11 cellular contexts compared by ENCODE assay signal in genomic region chr18:68796936-68797690, GRCh38.
A peak's percentile ranks its signal among the peaks of the same experiment; 100 is the strongest.
DNase-seq lines count a peak whose midpoint lies in the region; ATAC-seq and TF ChIP-seq lines count a peak whose summit lies in the region.
"Had no signal": no experiment of that assay in that cellular context is flagged by ENCODE, and none has a peak within 500 bp of the region (broad histone marks: within the 10 kb centered on the region; RNA-seq: fewer than 3 reads in every experiment).

No MANE protein-coding gene starts in this region.

- DNase-seq in ELR (ENCODE audit: low read depth) (peak; percentile 74), NCI-H345 (lab: John Stamatoyannopoulos, UW) (peak; percentile 42), fibroblast of pulmonary artery (ENCODE audit: low read depth) (peak; percentile 93), skeletal muscle cell (ENCODE audit: low read depth) (peak; percentile 87)
- DNase-seq: activated naive CD4-positive, alpha-beta T cell treated with Interleukin-2 at 50 U/mL for 16 hours; NK-92 treated with Interleukin-12 subunit alpha and Interleukin-12 subunit beta, amount 100 ng/mL, for 24 hours; stimulated activated naive CD4-positive, alpha-beta T cell treated with Interleukin-2 at 50 U/mL for 16 hours; WERI-Rb-1 had no signal

- no peak for TF ChIP-seq CTCF in fibroblast of pulmonary artery (IDR thresholded peaks at IDR 0.05; ENCODE audit: low read length, missing control alignments)

- H3K4me3 ChIP-seq in fibroblast of pulmonary artery (replicated peaks; ENCODE audit: low read depth, low read length): peak overlapping the region; percentile 60
- H3K4me3 ChIP-seq in skeletal muscle cell (ENCODE audit: low read depth, low read length): no peak overlapping the region

- no peak for ATAC-seq in GM19328 (IDR thresholded peaks at IDR 0.05; ENCODE audit: unreplicated experiment)
- ATAC-seq in GM18511 (IDR thresholded peaks at IDR 0.05; ENCODE audit: unreplicated experiment): no peak
- ATAC-seq in HG02798 (IDR thresholded peaks at IDR 0.05; ENCODE audit: poor library complexity, unreplicated experiment): no peak

Comparison
In these comparisons a context has a peak if more than half of its experiments do, and no peak if none do; other contexts are left out.
1. DNase-seq: peak in every context shown above with its lines; median percentile 93 in fibroblast of pulmonary artery; 87 in skeletal muscle cell; 74 in ELR; 42 in NCI-H345.